7 cellular contexts compared by ENCODE assay signal in the genomic region with DNA sequence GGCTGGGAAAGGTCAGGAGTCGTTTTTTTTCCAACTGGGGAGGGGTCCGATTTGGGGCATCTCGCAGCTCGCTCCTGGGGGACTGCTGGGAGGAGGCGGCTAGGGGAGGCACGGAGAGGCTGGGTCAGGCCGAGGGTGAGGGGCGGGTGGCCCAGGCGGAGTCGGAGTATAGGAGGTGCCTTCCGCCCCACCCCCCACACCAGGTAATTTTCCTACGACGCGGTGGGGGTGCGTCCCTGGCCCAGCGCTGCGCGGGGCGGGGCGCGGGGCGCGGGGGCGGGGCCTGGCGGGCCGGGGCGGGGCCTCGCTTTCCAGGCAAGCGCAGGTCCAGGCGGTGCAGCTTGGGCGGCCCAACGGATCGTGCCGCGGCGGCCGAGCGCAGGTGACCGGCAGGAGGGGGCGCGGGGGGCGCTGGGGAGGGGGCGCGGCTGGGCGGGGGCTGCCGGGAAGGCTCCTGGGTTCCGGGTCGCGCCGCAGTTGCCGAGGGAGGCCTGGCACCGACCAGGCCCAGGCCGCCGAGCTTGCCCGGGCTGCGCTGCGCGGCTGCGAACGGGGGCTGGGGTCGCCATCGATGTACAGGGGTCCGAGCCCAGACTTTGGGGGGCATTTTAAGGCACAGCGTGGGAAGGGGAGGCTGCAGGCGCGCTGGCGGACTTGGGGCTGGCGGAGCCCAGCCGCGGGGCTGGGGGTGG. TPM values are rescaled to one million over a fixed set of nuclear protein-coding genes. Genes with fewer than 3 reads are reported as not detected.
DNase-seq lines count a peak whose midpoint lies in the region; ATAC-seq, FAIRE-seq and TF ChIP-seq lines count a peak whose summit lies in the region.

A gene with protein sequence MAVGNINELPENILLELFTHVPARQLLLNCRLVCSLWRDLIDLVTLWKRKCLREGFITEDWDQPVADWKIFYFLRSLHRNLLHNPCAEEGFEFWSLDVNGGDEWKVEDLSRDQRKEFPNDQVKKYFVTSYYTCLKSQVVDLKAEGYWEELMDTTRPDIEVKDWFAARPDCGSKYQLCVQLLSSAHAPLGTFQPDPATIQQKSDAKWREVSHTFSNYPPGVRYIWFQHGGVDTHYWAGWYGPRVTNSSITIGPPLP (plus strand): TSS at position 307 of the 692 bp plus-strand sequence. CDS start 959 bp downstream, outside the sequence.

- in situ Hi-C loops in K562 (cut with MboI), result loop anchor here (5.0 kb wide), 1 partner anchor 63 kb away; no protein-coding TSS in a partner anchor

- POLR2A ChIA-PET in K562 (lab: Yijun Ruan, JAX), result interaction anchor here (0.5 to 3.0 kb wide), 6 partner anchors 10 to 642 kb away, joined by 3 to 12 read pairs (median 3); a partner anchor contains a TSS

- ATAC-seq in HG03045 (IDR thresholded peaks at IDR 0.05; ENCODE audit: unreplicated experiment) (peak; percentile 78), K562 (peak; percentile 78)

- intact Hi-C loops in K562 (cut with micrococcal nuclease), result no loop called here

- no TSS peak for BruUV-seq in K562 (replicated peaks; lab: Mats Ljungman, UMichigan)

- H3K4me3 ChIP-seq in K562, result peak within 1 kb of the TSS; percentile 48
- H3K4me3 ChIP-seq in iPS-18c (ENCODE audit: insufficient read depth, low read depth, low read length), result peak within 1 kb of the TSS; percentile 69

- H3K79me2 ChIP-seq in K562 (ENCODE audit: control insufficient read depth, insufficient read depth, low read length), result no peaks in the 10 kb centered on the region

- peak within 1 kb of the TSS; percentile 92 for H2AFZ ChIP-seq in K562 (ENCODE audit: low read depth, low read length)

- CTCF ChIA-PET in K562 (lab: Yijun Ruan, JAX; ENCODE audit: low intra/inter-chr PET ratio), result no interaction called here

- WGBS in K562 (ENCODE audit: insufficient coverage, low coverage, missing lambda C conversion rate), result 6% methylated on average over 25 of the region's 70 CpGs

- TF ChIP-seq POLR2A in GM18526 (IDR thresholded peaks at IDR 0.05; ENCODE audit: extremely low read depth, insufficient read length), result peak; percentile 26
- TF ChIP-seq POLR2A in K562 (conservative IDR thresholded peaks at IDR 0.05), result no peak

- H3K27ac ChIP-seq in K562 (ENCODE audit: extremely low read depth, low read depth, low read length), result no peak within 1 kb of the TSS

- H3K9me1 ChIP-seq in K562 (ENCODE audit: control insufficient read depth, insufficient read depth, low read length), result no peaks in the 10 kb centered on the region

- TF ChIP-seq CTCF in K562 (IDR thresholded peaks at IDR 0.05 in 2 of 3, conservative IDR thresholded peaks at IDR 0.05 in 1 of 3; ENCODE audit: insufficient read depth in 2 of 3, low read depth in 1 of 3, low read length in 3 of 3), result no peak

- H3K9me3 ChIP-seq in K562 (replicated peaks; ENCODE audit: control insufficient read depth, insufficient read depth, low read depth, low read length) (no peaks in the 10 kb centered on the region; the same call in 1 of the 2 replicates), iPS-18c (ENCODE audit: control insufficient read depth, insufficient read depth, low read length) (no peaks in the 10 kb centered on the region)

- peak within 1 kb of the TSS; percentile 79 for H3K4me2 ChIP-seq in K562 (ENCODE audit: insufficient read depth, low read length)

- DNase-seq in T-helper 22 cell (ENCODE audit: low read depth) (peak; percentile 53), K562 (ENCODE audit: extremely low read depth in 1 of 4, low spot score in 3 of 4) (peak; percentile 58 to 87 (median 84)), SK-N-DZ (ENCODE audit: low spot score) (no peak)
- peak; percentile 48 to 55 for DNase-seq in stimulated activated CD4-positive, alpha-beta T cell treated with anti-CD3 and anti-CD28 coated beads, Interleukin-12 subunit alpha, Interleukin-12 subunit beta, amount 100 ng/mL, for 24 hours (ENCODE audit: low read depth in 2 of 2)

- H4K20me1 ChIP-seq in K562 (replicated peaks; ENCODE audit: control insufficient read depth, insufficient read depth, low read length), result no peaks in the 10 kb centered on the region

- FAIRE-seq in K562 (lab: Jason Lieb, UNC), result no peak

- H3K36me3 ChIP-seq in K562 (ENCODE audit: control insufficient read depth, insufficient read depth, low read length), result peaks cover 16% of the 10 kb centered on the region; the same call in 2 of the 3 replicates

- H3K27me3 ChIP-seq in K562 (ENCODE audit: control insufficient read depth in 2 of 2, insufficient read depth in 2 of 2, low read length in 2 of 2), result no peaks in the 10 kb centered on the region

- TF ChIP-seq RAD21 in K562 (CRISPR knock-in tag; conservative IDR thresholded peaks at IDR 0.05 in 1 of 2, IDR thresholded peaks at IDR 0.05 in 1 of 2), result no peak

- no peak for TF ChIP-seq EP300 in K562 (IDR thresholded peaks at IDR 0.05; ENCODE audit: low read length)

- H3K4me1 ChIP-seq in K562 (replicated peaks in 1 of 2; ENCODE audit: control insufficient read depth in 2 of 2, insufficient read depth in 2 of 2, low read length in 2 of 2), result peaks cover 10 to 45% of the 10 kb centered on the region in 2 experiments; a peak in 4 of 5 replicates

- peak within 1 kb of the TSS in 1 of 2 experiments; percentile 91; a peak in 2 of 4 replicates for H3K9ac ChIP-seq in K562 (ENCODE audit: insufficient read depth in 1 of 2, low read depth in 2 of 2, low read length in 2 of 2)

TF ChIP-seq in K562, 482 proteins besides CTCF, POLR2A, EP300 and RAD21 (continues in another document):
- TF ChIP-seq, protein P1, sequence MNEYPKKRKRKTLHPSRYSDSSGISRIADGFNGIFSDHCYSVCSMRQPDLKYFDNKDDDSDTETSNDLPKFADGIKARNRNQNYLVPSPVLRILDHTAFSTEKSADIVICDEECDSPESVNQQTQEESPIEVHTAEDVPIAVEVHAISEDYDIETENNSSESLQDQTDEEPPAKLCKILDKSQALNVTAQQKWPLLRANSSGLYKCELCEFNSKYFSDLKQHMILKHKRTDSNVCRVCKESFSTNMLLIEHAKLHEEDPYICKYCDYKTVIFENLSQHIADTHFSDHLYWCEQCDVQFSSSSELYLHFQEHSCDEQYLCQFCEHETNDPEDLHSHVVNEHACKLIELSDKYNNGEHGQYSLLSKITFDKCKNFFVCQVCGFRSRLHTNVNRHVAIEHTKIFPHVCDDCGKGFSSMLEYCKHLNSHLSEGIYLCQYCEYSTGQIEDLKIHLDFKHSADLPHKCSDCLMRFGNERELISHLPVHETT (CRISPR knock-in tag; conservative IDR thresholded peaks at IDR 0.05 in 1 of 2, IDR thresholded peaks at IDR 0.05 in 1 of 2), result no peak
- TF ChIP-seq HDAC2 (IDR thresholded peaks at IDR 0.05), result peak; percentile 63; the same call in 1 of the 2 replicates
- no peak for TF ChIP-seq ZNF76 (CRISPR knock-in tag; IDR thresholded peaks at IDR 0.05; ENCODE audit: borderline replicate concordance)

RNA-seq across cellular contexts. Expression of the gene that starts here (rescaled TPM):
- total RNA-seq in K562 (2011; cell fraction: chromatin; rRNA removed; ENCODE audit: low replicate concordance), result 25.1 and 57.8 TPM in 2 replicates
- 47.5 and 48.8 TPM in 2 replicates for total RNA-seq in K562 (2011; cell fraction: nucleolus; rRNA removed)
- 32.2 and 35.3 TPM in 2 replicates for total RNA-seq in K562 (2011; cell fraction: nucleoplasm; rRNA removed)
- total RNA-seq in K562 (2014; rRNA removed) (11.6 and 14.7 TPM in 2 replicates), K562 (2014; rRNA removed; fragmentation: Illumina TruSeq; extraction: Trizol) (2.6 and 3.9 TPM in 2 replicates), K562 (2015; rRNA removed; fragmentation: Illumina TruSeq; extraction: Trizol) (6.1 and 6.7 TPM in 2 replicates), K562 (2021) (15.7 and 16.4 TPM in 2 replicates)
- polyA plus RNA-seq in K562 (2011; rRNA removed) (8.3 and 18.1 TPM in 2 replicates), K562 (2014; fragmentation: Illumina TruSeq; extraction: Trizol) (5.9 and 9.8 TPM in 2 replicates), K562 (2014; fragmentation: Nextera tagmentation; extraction: Ambion mirVana) (1 to 10 TPM in 1 of 2 experiments, under 1 TPM in 1; 0.69 to 1.3 TPM), K562 (2014; rRNA removed) (20.9 and 23.7 TPM in 2 replicates)
- polyA plus RNA-seq in K562 (2011; cell fraction: cytosol; rRNA removed), result 18.0 and 19.5 TPM in 2 replicates
- 93.3 and 93.5 TPM in 2 replicates for polyA plus RNA-seq in K562 (2011; cell fraction: nucleus; rRNA removed)
- polyA plus RNA-seq in K562 (2012), result 11.8 and 19.7 TPM in 2 replicates
- 5.7 and 7.3 TPM in 2 replicates for polyA minus RNA-seq in K562 (2011; rRNA and poly(A)+ RNA removed)
- 3.5 and 14.7 TPM in 2 replicates for polyA minus RNA-seq in K562 (2011; cell fraction: cytosol; rRNA and poly(A)+ RNA removed)
- polyA minus RNA-seq in K562 (2011; cell fraction: nucleus; rRNA and poly(A)+ RNA removed), result 29.5 and 46.7 TPM in 2 replicates
- polyA plus RNA-seq in SK-N-DZ (2014; cell fraction: cytosol; rRNA removed), result 9.9 and 10.0 TPM in 2 replicates
- polyA plus RNA-seq in SK-N-DZ (2014; cell fraction: nucleus; rRNA removed), result 29.4 and 40.4 TPM in 2 replicates
